Comparison of ENCODE assay signal across 9 cellular contexts in genomic region chr1:59043796-59044195, GRCh38.
DNase-seq lines count a peak whose midpoint lies in the region; ATAC-seq and TF ChIP-seq lines count a peak whose summit lies in the region.
"Had no signal": no experiment of that assay in that cellular context is flagged by ENCODE, and none has a peak within 500 bp of the region (broad histone marks: within the 10 kb centered on the region; RNA-seq: fewer than 3 reads in every experiment).

No MANE protein-coding gene starts in this region.

- H3K9me3 Mint-ChIP-seq in activated naive CD4-positive, alpha-beta T cell treated with anti-CD3 and anti-CD28 coated beads, Interleukin-2, amount 10 ng/mL, durations not matched to agents 7 days and 5 days, result peaks cover 9% of the 10 kb centered on the region

- H3K4me3 ChIP-seq in OCI-LY7 (ENCODE audit: low read depth, low read length, poor library complexity, severe bottlenecking), result no peak overlapping the region

- H2AFZ ChIP-seq in OCI-LY7 (ENCODE audit: low read length), result no peak overlapping the region

- H3K9me3 ChIP-seq in OCI-LY7 (ENCODE audit: low read length), result no peaks in the 10 kb centered on the region
- H3K9me3 ChIP-seq: BE2C had no signal

- POLR2A ChIA-PET in OCI-LY7 (lab: Charles Lee), result interaction anchor here (1.6 kb wide), 1 partner anchor 11 kb away, joined by 5 read pairs; no protein-coding TSS in a partner anchor

- no peak for TF ChIP-seq CTCF in OCI-LY7 (conservative IDR thresholded peaks at IDR 0.05; ENCODE audit: low read length)

- no peak for DNase-seq in activated naive CD4-positive, alpha-beta T cell treated with anti-CD3 and anti-CD28 coated beads, Interleukin-2, amount 10 ng/mL, durations not matched to agents 7 days and 5 days
- no peak for DNase-seq in activated naive CD4-positive, alpha-beta T cell (lab: John Stamatoyannopoulos, UW)
- DNase-seq in epidermal melanocyte (ENCODE audit: insufficient read length, low spot score) (peak; percentile 31), mucosa of gallbladder (ENCODE audit: low spot score) (peak; percentile 87), globus pallidus (ENCODE audit: low spot score) (no peak), NCI-H1048 (lab: John Stamatoyannopoulos, UW) (no peak), OCI-LY7 (ENCODE audit: low spot score) (no peak)
- DNase-seq: BE2C had no signal

- H3K36me3 ChIP-seq in OCI-LY7 (ENCODE audit: insufficient read depth, low read length), result no peaks in the 10 kb centered on the region
- H3K36me3 ChIP-seq: BE2C had no signal

- H3K4me3 Mint-ChIP-seq in activated naive CD4-positive, alpha-beta T cell treated with anti-CD3 and anti-CD28 coated beads, Interleukin-2, amount 10 ng/mL, durations not matched to agents 7 days and 5 days, result no peak overlapping the region

- H3K4me2 ChIP-seq in OCI-LY7 (ENCODE audit: low read length), result no peak overlapping the region

- H3K4me1 Mint-ChIP-seq in activated naive CD4-positive, alpha-beta T cell treated with anti-CD3 and anti-CD28 coated beads, Interleukin-2, amount 10 ng/mL, durations not matched to agents 7 days and 5 days, result peaks cover 50% of the 10 kb centered on the region

- H3K27ac Mint-ChIP-seq in activated naive CD4-positive, alpha-beta T cell treated with anti-CD3 and anti-CD28 coated beads, Interleukin-2, amount 10 ng/mL, durations not matched to agents 7 days and 5 days, result peak overlapping the region; percentile 57

- H3K9me2 ChIP-seq in OCI-LY7 (ENCODE audit: insufficient read depth, low read length), result no peaks in the 10 kb centered on the region

- no peaks in the 10 kb centered on the region for H3K27me3 Mint-ChIP-seq in activated naive CD4-positive, alpha-beta T cell treated with anti-CD3 and anti-CD28 coated beads, Interleukin-2, amount 10 ng/mL, durations not matched to agents 7 days and 5 days

- BruUV-seq in OCI-LY7 (replicated peaks; lab: Mats Ljungman, UMichigan), result no TSS peak

- H4K20me1 ChIP-seq in OCI-LY7 (ENCODE audit: insufficient read depth, low read length), result no peaks in the 10 kb centered on the region

- H3K27ac ChIP-seq in OCI-LY7 (ENCODE audit: low read depth, low read length, poor library complexity, severe bottlenecking), result no peak overlapping the region

- no peaks in the 10 kb centered on the region for H3K4me1 ChIP-seq in OCI-LY7 (ENCODE audit: insufficient read depth, low read length, poor library complexity, severe bottlenecking)
- H3K4me1 ChIP-seq: BE2C had no signal

- H3K36me3 Mint-ChIP-seq in activated naive CD4-positive, alpha-beta T cell treated with anti-CD3 and anti-CD28 coated beads, Interleukin-2, amount 10 ng/mL, durations not matched to agents 7 days and 5 days, result peaks cover 19% of the 10 kb centered on the region

- H3K79me2 ChIP-seq in OCI-LY7 (ENCODE audit: insufficient read depth, low read depth, low read length), result no peaks in the 10 kb centered on the region

- CTCF ChIA-PET in activated naive CD4-positive, alpha-beta T cell treated with anti-CD3 and anti-CD28 coated beads, Interleukin-2, amount 10 ng/mL, durations not matched to agents 7 days and 5 days (lab: Charles Lee), result interaction anchor here (1.2 kb wide), 2 partner anchors 9 to 24 kb away, joined by 3 read pairs; no protein-coding TSS in a partner anchor
- CTCF ChIA-PET in OCI-LY7 (lab: Charles Lee; ENCODE audit: unreplicated experiment), result no interaction called here

- intact Hi-C loops in OCI-LY7 (cut with micrococcal nuclease; ENCODE audit: unreplicated experiment), result no loop called here

- no peak for ATAC-seq in HG03457 (IDR thresholded peaks at IDR 0.05; ENCODE audit: unreplicated experiment)

Comparison
In these comparisons a context has a peak if more than half of its experiments do, and no peak if none do; other contexts are left out.
1. DNase-seq: peak in epidermal melanocyte (single experiment) and mucosa of gallbladder (single experiment); none in activated naive CD4-positive, alpha-beta T cell treated with anti-CD3 and anti-CD28 coated beads, Interleukin-2, amount 10 ng/mL, durations not matched to agents 7 days and 5 days (single experiment), activated naive CD4-positive, alpha-beta T cell (0 of 4), globus pallidus (single experiment), NCI-H1048 (single experiment) and OCI-LY7 (single experiment).